Comparison of ENCODE assay signal across 16 cellular contexts in the genomic region with DNA sequence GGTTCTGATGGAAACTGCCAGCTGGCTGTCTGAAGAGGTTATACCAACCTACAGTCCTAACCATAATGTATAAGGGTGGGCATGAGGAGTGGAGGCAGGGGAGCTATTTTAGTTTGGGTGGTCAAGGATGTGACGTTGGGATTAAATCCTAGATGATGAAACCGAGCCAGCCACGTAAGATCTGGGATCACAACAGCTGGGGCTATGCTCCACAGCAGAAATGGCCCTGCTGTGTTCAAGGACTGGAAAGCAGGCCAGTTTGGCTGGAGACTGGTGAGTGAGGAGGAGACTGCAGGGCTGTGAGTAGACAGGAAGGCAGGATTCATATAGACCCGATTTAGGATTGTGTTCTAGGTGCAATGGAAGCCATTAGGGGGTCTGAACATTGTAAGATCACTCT.
DNase-seq lines count a peak whose midpoint lies in the region; ATAC-seq and TF ChIP-seq lines count a peak whose summit lies in the region.
"Had no signal": no experiment of that assay in that cellular context is flagged by ENCODE, and none has a peak within 500 bp of the region (broad histone marks: within the 10 kb centered on the region; RNA-seq: fewer than 3 reads in every experiment).

No MANE protein-coding gene starts in this region.

- no peaks in the 10 kb centered on the region for H3K9me2 ChIP-seq in PC-3 (replicated peaks; ENCODE audit: low read length)

- H2AFZ ChIP-seq in PC-3 (ENCODE audit: low read length), result no peak overlapping the region

- no peaks in the 10 kb centered on the region for H3K36me3 Mint-ChIP-seq in activated naive CD4-positive, alpha-beta T cell treated with anti-CD3 and anti-CD28 coated beads, Interleukin-2, amount 50 U/mL, for 24 hours
- H3K36me3 Mint-ChIP-seq in T-helper 17 cell (ENCODE audit: low read depth) (peaks cover 3% of the 10 kb centered on the region), T-cell (peaks cover 4% of the 10 kb centered on the region)
- H3K36me3 Mint-ChIP-seq in stimulated activated naive B cell treated with anti-CD40 and anti-IgM and Interleukin-4, amounts not matched to agents 10 μg/mL and 1 μg/mL and 100 μg/mL, for 72 hours, result peaks cover 0 to 1% of the 10 kb centered on the region in 2 donors

- H3K27me3 Mint-ChIP-seq in activated naive CD4-positive, alpha-beta T cell treated with anti-CD3 and anti-CD28 coated beads, Interleukin-2, amount 50 U/mL, for 24 hours, result no peaks in the 10 kb centered on the region
- H3K27me3 Mint-ChIP-seq in T-helper 17 cell, result peaks cover 7% of the 10 kb centered on the region
- no peaks in the 10 kb centered on the region for H3K27me3 Mint-ChIP-seq in stimulated activated naive B cell treated with anti-CD40 and anti-IgM and Interleukin-4, amounts not matched to agents 10 μg/mL and 1 μg/mL and 100 μg/mL, for 72 hours
- no peaks in the 10 kb centered on the region for H3K27me3 Mint-ChIP-seq in T-cell
- H3K27me3 Mint-ChIP-seq: CD4-positive, CD25-positive, alpha-beta regulatory T cell had no signal

- peaks cover 48% of the 10 kb centered on the region for H3K79me2 ChIP-seq in PC-3 (ENCODE audit: low read length)

- no peak for DNase-seq in activated naive CD4-positive, alpha-beta T cell treated with Interleukin-2 at 50 U/mL for 16 hours
- DNase-seq in T-helper 17 cell (no peak), myocyte (ENCODE audit: low read depth) (peak; percentile 57), PC-3 (no peak), T-cell (no peak), LoVo (ENCODE audit: low spot score) (no peak)
- no peak for DNase-seq in stimulated activated naive B cell treated with anti-CD40 and anti-IgM and Interleukin-4, amounts not matched to agents 10 μg/mL and 1 μg/mL and 100 μg/mL, for 72 hours
- DNase-seq: ACHN; CD4-positive, CD25-positive, alpha-beta regulatory T cell; DMS53; GF-D8; GOT3 had no signal

- H3K9me3 Mint-ChIP-seq in activated naive CD4-positive, alpha-beta T cell treated with anti-CD3 and anti-CD28 coated beads, Interleukin-2, amount 50 U/mL, for 24 hours, result no peaks in the 10 kb centered on the region
- peaks cover 0 to 3% of the 10 kb centered on the region in 2 donors for H3K9me3 Mint-ChIP-seq in stimulated activated naive B cell treated with anti-CD40 and anti-IgM and Interleukin-4, amounts not matched to agents 10 μg/mL and 1 μg/mL and 100 μg/mL, for 72 hours
- H3K9me3 Mint-ChIP-seq in T-cell, result peaks cover 0 to 4% (median 2%) of the 10 kb centered on the region in 3 donors

- H3K4me1 Mint-ChIP-seq in activated naive CD4-positive, alpha-beta T cell treated with anti-CD3 and anti-CD28 coated beads, Interleukin-2, amount 50 U/mL, for 24 hours, result peaks cover 23% of the 10 kb centered on the region
- H3K4me1 Mint-ChIP-seq in T-helper 17 cell, result peaks cover 34% of the 10 kb centered on the region
- H3K4me1 Mint-ChIP-seq in stimulated activated naive B cell treated with anti-CD40 and anti-IgM and Interleukin-4, amounts not matched to agents 10 μg/mL and 1 μg/mL and 100 μg/mL, for 72 hours, result peaks cover 19 to 36% of the 10 kb centered on the region in 2 donors
- peaks cover 24 to 25% (median 25%) of the 10 kb centered on the region in 3 donors for H3K4me1 Mint-ChIP-seq in T-cell

- H3F3A ChIP-seq in PC-3 (ENCODE audit: low read length, unreplicated experiment), result peaks cover 17% of the 10 kb centered on the region

- no peak overlapping the region for H3K4me2 ChIP-seq in PC-3 (ENCODE audit: low read length)
- H3K4me2 ChIP-seq: BLaER1 treated with 17β-estradiol and CSF1 and Interleukin-3, amounts not matched to agents 10 nM and 100 nM had no signal

- H3K4me1 ChIP-seq in PC-3 (ENCODE audit: insufficient read depth, low read length), result peaks cover 21% of the 10 kb centered on the region
- H3K4me1 ChIP-seq: HAP-1 had no signal

- no peak overlapping the region for H3K9ac ChIP-seq in PC-3 (ENCODE audit: low read length)
- H3K9ac ChIP-seq: BLaER1 treated with 17β-estradiol and CSF1 and Interleukin-3, amounts not matched to agents 10 nM and 100 nM had no signal

- H3K4me3 ChIP-seq in PC-3 (ENCODE audit: low read length), result no peak overlapping the region
- H3K4me3 ChIP-seq: BLaER1 treated with 17β-estradiol and CSF1 and Interleukin-3, amounts not matched to agents 10 nM and 100 nM; HAP-1 had no signal

- H3K36me3 ChIP-seq in PC-3 (ENCODE audit: low read depth, low read length), result no peaks in the 10 kb centered on the region

- CTCF ChIA-PET in PC-3 (lab: Charles Lee) (interaction anchor here (0.5 kb wide), 1 partner anchor 69 kb away, joined by 7 read pairs; no protein-coding TSS in a partner anchor), T-cell (lab: Charles Lee) (interaction anchor here (0.5 to 1.2 kb wide), 2 partner anchors 9 to 14 kb away, joined by 3 read pairs; no protein-coding TSS in a partner anchor)

- intact Hi-C loops in PC-3 (cut with micrococcal nuclease), result no loop called here

- BruUV-seq in PC-3 (replicated peaks; lab: Mats Ljungman, UMichigan), result no TSS peak

- POLR2A ChIA-PET in PC-3 (lab: Charles Lee; ENCODE audit: unreplicated experiment) (interaction anchor here (0.5 kb wide), 1 partner anchor 9 kb away, joined by 5 read pairs; no protein-coding TSS in a partner anchor), T-cell (lab: Charles Lee) (no interaction called here)

- H3K27me3 ChIP-seq in PC-3 (ENCODE audit: low read length), result no peaks in the 10 kb centered on the region
- H3K27me3 ChIP-seq: BLaER1 treated with 17β-estradiol and CSF1 and Interleukin-3, amounts not matched to agents 10 nM and 100 nM had no signal

- H3K4me3 Mint-ChIP-seq in activated naive CD4-positive, alpha-beta T cell treated with anti-CD3 and anti-CD28 coated beads, Interleukin-2, amount 50 U/mL, for 24 hours, result no peak overlapping the region
- H3K4me3 Mint-ChIP-seq in T-helper 17 cell (no peak overlapping the region), T-cell (no peak overlapping the region)
- H3K4me3 Mint-ChIP-seq in stimulated activated naive B cell treated with anti-CD40 and anti-IgM and Interleukin-4, amounts not matched to agents 10 μg/mL and 1 μg/mL and 100 μg/mL, for 72 hours, result no peak overlapping the region

- no peak overlapping the region for H3K27ac ChIP-seq in PC-3 (ENCODE audit: low read length)
- H3K27ac ChIP-seq: 22Rv1; BLaER1 treated with 17β-estradiol and CSF1 and Interleukin-3, amounts not matched to agents 10 nM and 100 nM had no signal

- ATAC-seq in T-helper 17 cell, result no peak
- ATAC-seq in stimulated activated naive B cell treated with anti-CD40 and anti-IgM and Interleukin-4, amounts not matched to agents 10 μg/mL and 1 μg/mL and 100 μg/mL, for 72 hours (replicated peaks), result no peak
- ATAC-seq in PC-3, result no peak
- ATAC-seq in T-cell (replicated peaks in 1 of 4), result no peak

- no peaks in the 10 kb centered on the region for H4K20me1 ChIP-seq in PC-3 (ENCODE audit: low read length)

- no peak for TF ChIP-seq CTCF in PC-3 (conservative IDR thresholded peaks at IDR 0.05; ENCODE audit: low read depth, low read length)

- peak overlapping the region; percentile 68 for H3K27ac Mint-ChIP-seq in activated naive CD4-positive, alpha-beta T cell treated with anti-CD3 and anti-CD28 coated beads, Interleukin-2, amount 50 U/mL, for 24 hours
- peak overlapping the region; percentile 37 for H3K27ac Mint-ChIP-seq in T-helper 17 cell
- H3K27ac Mint-ChIP-seq in stimulated activated naive B cell treated with anti-CD40 and anti-IgM and Interleukin-4, amounts not matched to agents 10 μg/mL and 1 μg/mL and 100 μg/mL, for 72 hours, result peak overlapping the region; percentile 20
- no peak overlapping the region for H3K27ac Mint-ChIP-seq in T-cell

- H3K9me3 ChIP-seq in T-helper 17 cell (ENCODE audit: control insufficient read depth, low read length, poor library complexity, severe bottlenecking) (no peaks in the 10 kb centered on the region), PC-3 (ENCODE audit: low read length) (no peaks in the 10 kb centered on the region)
- H3K9me3 ChIP-seq: HAP-1 had no signal

Comparison
In these comparisons a context has a peak if more than half of its experiments do, and no peak if none do; other contexts are left out.
1. H3K27ac Mint-ChIP-seq: peak in activated naive CD4-positive, alpha-beta T cell treated with anti-CD3 and anti-CD28 coated beads, Interleukin-2, amount 50 U/mL, for 24 hours (single experiment), T-helper 17 cell (single experiment) and stimulated activated naive B cell treated with anti-CD40 and anti-IgM and Interleukin-4, amounts not matched to agents 10 μg/mL and 1 μg/mL and 100 μg/mL, for 72 hours (single experiment); none in T-cell (0 of 2).